In the genomic region with DNA sequence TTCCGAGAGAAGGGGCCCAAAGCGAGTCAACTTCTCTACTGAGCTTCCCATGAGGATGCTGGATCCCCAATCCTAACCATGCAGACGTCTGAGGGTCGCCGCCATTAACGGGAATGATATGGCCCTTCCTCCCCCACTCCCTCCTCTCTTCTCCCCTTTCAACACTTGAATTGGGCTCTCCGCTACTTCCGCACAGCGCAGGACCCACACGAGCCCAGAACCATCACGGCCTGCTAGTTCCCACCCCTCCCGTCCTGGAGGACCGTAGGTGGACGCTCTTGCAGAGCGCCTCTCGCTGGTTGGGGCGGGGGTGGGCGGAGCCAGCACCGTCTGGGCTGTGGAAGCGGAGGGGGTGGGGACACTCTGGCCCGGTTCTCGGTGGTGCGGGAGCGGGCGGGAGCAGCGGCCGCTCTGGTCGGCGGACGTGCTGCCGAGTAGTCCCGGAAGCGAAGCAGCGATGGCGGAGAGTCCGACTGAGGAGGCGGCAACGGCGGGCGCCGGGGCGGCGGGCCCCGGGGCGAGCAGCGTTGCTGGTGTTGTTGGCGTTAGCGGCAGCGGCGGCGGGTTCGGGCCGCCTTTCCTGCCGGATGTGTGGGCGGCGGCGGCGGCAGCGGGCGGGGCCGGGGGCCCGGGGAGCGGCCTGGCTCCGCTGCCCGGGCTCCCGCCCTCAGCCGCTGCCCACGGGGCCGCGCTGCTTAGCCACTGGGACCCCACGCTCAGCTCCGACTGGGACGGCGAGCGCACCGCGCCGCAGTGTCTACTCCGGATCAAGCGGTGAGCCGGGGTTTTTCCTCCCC, we compare ENCODE assay signal across 8 cellular contexts. TPM values are rescaled to one million over a fixed set of nuclear protein-coding genes. Genes with fewer than 3 reads are reported as not detected.
DNase-seq lines count a peak whose midpoint lies in the region; ATAC-seq and TF ChIP-seq lines count a peak whose summit lies in the region.

A gene (plus strand): TSS at position 361 of the 797 bp plus-strand sequence. CDS start 97 bp downstream, at position 458.

- ATAC-seq in HG02759 (IDR thresholded peaks at IDR 0.05; ENCODE audit: unreplicated experiment) = peak; percentile 82
- ATAC-seq in activated naive CD8-positive, alpha-beta T cell treated with anti-CD3 and anti-CD28 coated beads, Interleukin-2, amount 50 U/mL, for 24 hours = peak; percentile 90

- DNase-seq in NCI-H1417 (lab: John Stamatoyannopoulos, UW) (peak; percentile 91 to 96 (median 96)), SW 1271 (lab: John Stamatoyannopoulos, UW) (peak; percentile 87 to 90), cardiac septum (ENCODE audit: low spot score) (peak; percentile 97), pons (ENCODE audit: low spot score) (peak; percentile 96), type B pancreatic cell (ENCODE audit: extremely low spot score, unreplicated experiment) (peak; percentile 89)
- peak; percentile 88 for DNase-seq in activated naive CD8-positive, alpha-beta T cell treated with anti-CD3 and anti-CD28 coated beads, Interleukin-2, amount 50 U/mL, for 24 hours

- no peaks in the 10 kb centered on the region for H3K9me3 Mint-ChIP-seq in activated naive CD8-positive, alpha-beta T cell treated with anti-CD3 and anti-CD28 coated beads, Interleukin-2, amount 50 U/mL, for 24 hours
- H3K9me3 Mint-ChIP-seq in type B pancreatic cell = no peaks in the 10 kb centered on the region

- peak within 1 kb of the TSS; percentile 96 for H3K27ac Mint-ChIP-seq in activated naive CD8-positive, alpha-beta T cell treated with anti-CD3 and anti-CD28 coated beads, Interleukin-2, amount 50 U/mL, for 24 hours
- peak within 1 kb of the TSS; percentile 97 for H3K27ac Mint-ChIP-seq in type B pancreatic cell

- peaks cover 48% of the 10 kb centered on the region for H3K4me1 Mint-ChIP-seq in activated naive CD8-positive, alpha-beta T cell treated with anti-CD3 and anti-CD28 coated beads, Interleukin-2, amount 50 U/mL, for 24 hours
- H3K4me1 Mint-ChIP-seq in type B pancreatic cell (ENCODE audit: unreplicated experiment) = peaks cover 34% of the 10 kb centered on the region

- H3K4me3 Mint-ChIP-seq in activated naive CD8-positive, alpha-beta T cell treated with anti-CD3 and anti-CD28 coated beads, Interleukin-2, amount 50 U/mL, for 24 hours = peak within 1 kb of the TSS; percentile 98
- peak within 1 kb of the TSS; percentile 96 for H3K4me3 Mint-ChIP-seq in type B pancreatic cell

- intact Hi-C loops in cardiac septum (cut with DNase I) = loop anchor here (1.0 to 5.0 kb wide), 2 partner anchors 16 to 34 kb away; a partner anchor contains a TSS

- no peaks in the 10 kb centered on the region for H3K27me3 Mint-ChIP-seq in activated naive CD8-positive, alpha-beta T cell treated with anti-CD3 and anti-CD28 coated beads, Interleukin-2, amount 50 U/mL, for 24 hours
- H3K27me3 Mint-ChIP-seq in type B pancreatic cell = no peaks in the 10 kb centered on the region

- H3K36me3 Mint-ChIP-seq in activated naive CD8-positive, alpha-beta T cell treated with anti-CD3 and anti-CD28 coated beads, Interleukin-2, amount 50 U/mL, for 24 hours (ENCODE audit: low read depth) = peaks cover 35% of the 10 kb centered on the region
- H3K36me3 Mint-ChIP-seq in type B pancreatic cell = peaks cover 14% of the 10 kb centered on the region

- TF ChIP-seq CTCF in GM12873 (IDR thresholded peaks at IDR 0.05; ENCODE audit: insufficient read depth, low read depth, low read length, missing control alignments) = peak; percentile 18
- TF ChIP-seq CTCF in type B pancreatic cell (conservative IDR thresholded peaks at IDR 0.05) = no peak

RNA-seq across cellular contexts. Expression of the gene that starts here (rescaled TPM):
- total RNA-seq in cardiac septum (46.1 TPM), type B pancreatic cell (ENCODE audit: low replicate concordance) (72.1 and 78.0 TPM in 2 replicates)

Comparison
In these comparisons a context has a peak if more than half of its experiments do, and no peak if none do; other contexts are left out.
1. Peak in every context shown above with its lines: DNase-seq and ATAC-seq.